In the genomic region with DNA sequence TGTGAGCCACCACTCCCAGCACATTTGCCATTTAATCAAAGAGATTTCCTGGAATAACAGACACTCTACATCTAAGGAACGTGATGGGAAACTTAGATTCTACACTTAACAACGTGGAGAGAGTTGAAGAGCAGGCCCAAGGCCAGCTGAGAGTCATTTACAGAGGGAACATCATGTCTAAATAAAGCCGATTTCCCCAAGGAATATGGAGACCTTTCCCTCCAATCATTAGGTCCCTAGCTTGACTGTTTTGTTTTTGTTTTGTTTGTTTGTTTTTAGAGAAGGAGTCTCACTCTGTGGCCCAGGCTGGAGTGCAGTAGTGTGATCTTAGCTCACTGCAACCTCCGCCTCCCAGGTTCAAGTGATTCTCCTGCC, we compare ENCODE assay signal across 1 cellular context.
TF ChIP-seq lines count a peak whose summit lies in the region.

No MANE protein-coding gene starts in this region.

TF ChIP-seq in HepG2, 621 proteins besides CTCF, POLR2A, EP300 and RAD21:
- no peak for TF ChIP-seq HNF4A (CRISPR knock-in tag; IDR thresholded peaks at IDR 0.05)
- TF ChIP-seq SALL2 (CRISPR knock-in tag; IDR thresholded peaks at IDR 0.05) = no peak
- TF ChIP-seq ZFP36 (IDR thresholded peaks at IDR 0.05; ENCODE audit: borderline replicate concordance, low read depth, low read length, partially characterized antibody) = no peak
- no peak for TF ChIP-seq ZNF326 (CRISPR knock-in tag; IDR thresholded peaks at IDR 0.05; ENCODE audit: borderline replicate concordance)
- no peak for TF ChIP-seq MTF2 (CRISPR knock-in tag; IDR thresholded peaks at IDR 0.05; ENCODE audit: borderline replicate concordance)
- TF ChIP-seq KDM4B (CRISPR knock-in tag; IDR thresholded peaks at IDR 0.05) = no peak
- TF ChIP-seq ZNF615 (CRISPR knock-in tag; IDR thresholded peaks at IDR 0.05; ENCODE audit: borderline replicate concordance) = no peak
- no peak for TF ChIP-seq NR2C2 (CRISPR knock-in tag; IDR thresholded peaks at IDR 0.05; ENCODE audit: borderline replicate concordance)
- TF ChIP-seq SNRNP70 (IDR thresholded peaks at IDR 0.05; ENCODE audit: low read depth, low read length) = no peak
- TF ChIP-seq, protein P1, sequence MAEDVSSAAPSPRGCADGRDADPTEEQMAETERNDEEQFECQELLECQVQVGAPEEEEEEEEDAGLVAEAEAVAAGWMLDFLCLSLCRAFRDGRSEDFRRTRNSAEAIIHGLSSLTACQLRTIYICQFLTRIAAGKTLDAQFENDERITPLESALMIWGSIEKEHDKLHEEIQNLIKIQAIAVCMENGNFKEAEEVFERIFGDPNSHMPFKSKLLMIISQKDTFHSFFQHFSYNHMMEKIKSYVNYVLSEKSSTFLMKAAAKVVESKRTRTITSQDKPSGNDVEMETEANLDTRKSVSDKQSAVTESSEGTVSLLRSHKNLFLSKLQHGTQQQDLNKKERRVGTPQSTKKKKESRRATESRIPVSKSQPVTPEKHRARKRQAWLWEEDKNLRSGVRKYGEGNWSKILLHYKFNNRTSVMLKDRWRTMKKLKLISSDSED (CRISPR knock-in tag; IDR thresholded peaks at IDR 0.05) = no peak
- TF ChIP-seq ZNF496 (CRISPR knock-in tag; IDR thresholded peaks at IDR 0.05; ENCODE audit: insufficient replicate concordance) = no peak
